9 cellular contexts compared by ENCODE assay signal in the genomic region with DNA sequence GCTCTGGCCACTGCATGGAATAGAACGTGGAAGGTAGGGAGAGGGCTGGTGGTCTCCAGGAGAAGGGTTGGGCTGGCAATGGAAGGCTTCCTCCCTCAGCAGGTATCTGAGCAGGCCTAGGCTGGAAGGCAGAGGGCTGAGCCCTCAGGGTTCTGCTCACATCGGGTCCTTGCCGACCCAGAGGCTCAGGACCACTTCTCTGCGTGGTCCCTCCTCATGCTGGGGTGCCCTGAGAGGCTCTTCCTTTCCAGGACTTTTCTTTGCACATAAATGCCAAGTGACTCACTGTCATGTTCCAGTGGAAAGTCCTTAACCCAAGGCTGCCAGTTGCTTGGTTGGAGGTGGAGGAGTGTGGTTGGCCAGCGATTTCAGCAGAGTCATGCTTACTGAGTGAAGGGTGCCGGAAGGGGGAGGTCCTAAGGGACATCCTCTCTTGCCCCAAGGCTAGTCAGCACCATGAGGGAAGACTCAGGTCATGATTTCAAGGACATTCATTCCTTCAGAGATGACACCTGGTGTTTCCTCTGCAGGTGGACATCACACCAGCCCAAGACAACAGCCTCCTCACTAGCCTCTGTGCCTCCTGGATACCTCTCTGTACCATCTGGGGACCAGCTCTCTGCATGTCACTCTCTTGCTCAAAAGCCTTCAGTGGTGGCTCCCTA. TPM values are rescaled to one million over a fixed set of nuclear protein-coding genes. Genes with fewer than 3 reads are reported as not detected.
A peak's percentile ranks its signal among the peaks of the same experiment; 100 is the strongest.
DNase-seq lines count a peak whose midpoint lies in the region; ATAC-seq, FAIRE-seq and TF ChIP-seq lines count a peak whose summit lies in the region.
"Had no signal": no experiment of that assay in that cellular context is flagged by ENCODE, and none has a peak within 500 bp of the region (broad histone marks: within the 10 kb centered on the region; RNA-seq: fewer than 3 reads in every experiment).

No MANE protein-coding gene starts in this region.

- ATAC-seq in GM21786 (IDR thresholded peaks at IDR 0.05; ENCODE audit: unreplicated experiment), result no peak

- H3K4me1 ChIP-seq in astrocyte (ENCODE audit: insufficient read depth, low read length), result peaks cover 38% of the 10 kb centered on the region
- peaks cover 43% of the 10 kb centered on the region for H3K4me1 ChIP-seq in mesodermal cell (ENCODE audit: control insufficient read depth, insufficient read depth, low read length, poor library complexity, severe bottlenecking)

- no peak overlapping the region for H2AFZ ChIP-seq in astrocyte (ENCODE audit: low read depth, low read length)

- DNase-seq in DMS53 (lab: John Stamatoyannopoulos, UW) (peak; percentile 51), DMS53 treated with DMSO at 0.1 percent for 48 hours (lab: John Stamatoyannopoulos, UW; ENCODE audit: unreplicated experiment) (no peak), NCI-H226 (peak; percentile 68), astrocyte (ENCODE audit: low read depth) (peak; percentile 79), ecto neural progenitor cell (ENCODE audit: low spot score) (no peak), COR-L47 (lab: John Stamatoyannopoulos, UW) (no peak)

- H3K9me3 ChIP-seq in astrocyte (ENCODE audit: insufficient read depth, low read depth, low read length) (no peaks in the 10 kb centered on the region), mesodermal cell (ENCODE audit: control insufficient read depth, low read length) (no peaks in the 10 kb centered on the region)

- H3K27me3 Mint-ChIP-seq in astrocyte (ENCODE audit: low read depth, unreplicated experiment), result no peaks in the 10 kb centered on the region

- H3K36me3 Mint-ChIP-seq in astrocyte (ENCODE audit: low read depth, unreplicated experiment), result no peaks in the 10 kb centered on the region

- H4K20me1 ChIP-seq in astrocyte (ENCODE audit: insufficient read depth, low read length), result peaks cover 45% of the 10 kb centered on the region

- no peaks in the 10 kb centered on the region for H3K27me3 ChIP-seq in astrocyte (ENCODE audit: insufficient read depth, low read length)

- H3K36me3 ChIP-seq in astrocyte (ENCODE audit: insufficient read depth, low read length) (peaks cover 2% of the 10 kb centered on the region), mesodermal cell (ENCODE audit: control insufficient read depth, insufficient read depth, low read length) (peaks cover 55% of the 10 kb centered on the region)

- no peak for FAIRE-seq in astrocyte (lab: Jason Lieb, UNC)

- peaks cover 18% of the 10 kb centered on the region for H3K4me1 Mint-ChIP-seq in astrocyte (ENCODE audit: low read depth, unreplicated experiment)

- peak overlapping the region; percentile 90 for H3K27ac Mint-ChIP-seq in astrocyte (ENCODE audit: unreplicated experiment)

- H3K27ac ChIP-seq in astrocyte (ENCODE audit: low read depth, low read length), result peak overlapping the region; percentile 32
- H3K27ac ChIP-seq in mesodermal cell (ENCODE audit: low read depth, low read length, severe bottlenecking), result peak overlapping the region; percentile 59
- H3K27ac ChIP-seq: 22Rv1 had no signal

- TF ChIP-seq CTCF in astrocyte (IDR thresholded peaks at IDR 0.05; ENCODE audit: insufficient read depth, low read depth, low read length), result no peak

- H3K4me3 ChIP-seq in astrocyte (ENCODE audit: insufficient read depth, low read depth, low read length) (no peak overlapping the region), mesodermal cell (ENCODE audit: extremely low read depth, insufficient read depth, low read length, poor library complexity, severe bottlenecking) (no peak overlapping the region)

- H3K9me3 Mint-ChIP-seq in astrocyte (ENCODE audit: unreplicated experiment), result no peaks in the 10 kb centered on the region

- 92 to 95% methylated on average over 5 to 6 of the region's 6 CpGs for WGBS in mesodermal cell (ENCODE audit: insufficient coverage in 2 of 2), 2 experiments

- no peak overlapping the region for H3K4me3 Mint-ChIP-seq in astrocyte (ENCODE audit: unreplicated experiment)

- H3K9ac ChIP-seq in astrocyte (ENCODE audit: low read length), result peak overlapping the region; percentile 0

- peak overlapping the region; percentile 14 for H3K4me2 ChIP-seq in astrocyte (ENCODE audit: low read length)

- H3K79me2 ChIP-seq in astrocyte (ENCODE audit: insufficient read depth, low read length), result peaks cover 65% of the 10 kb centered on the region

RNA-seq across cellular contexts. Expression of a gene that starts 8.2 kb away (rescaled TPM):
- total RNA-seq in astrocyte, result 18.6 and 24.2 TPM in 2 replicates
- polyA plus RNA-seq in mesodermal cell (2013, experiment 1 of 2), result 40.6 TPM
- polyA plus RNA-seq in mesodermal cell (2013, experiment 2 of 2), result 33.7 TPM

Comparison
In these comparisons a context has a peak if more than half of its experiments do, and no peak if none do; other contexts are left out.
1. DNase-seq: peak in DMS53 (single experiment), NCI-H226 (single experiment) and astrocyte (single experiment); none in DMS53 treated with DMSO at 0.1 percent for 48 hours (single experiment), ecto neural progenitor cell (single experiment) and COR-L47 (single experiment).